ENCODE assay signal across 11 cellular contexts in the genomic region with DNA sequence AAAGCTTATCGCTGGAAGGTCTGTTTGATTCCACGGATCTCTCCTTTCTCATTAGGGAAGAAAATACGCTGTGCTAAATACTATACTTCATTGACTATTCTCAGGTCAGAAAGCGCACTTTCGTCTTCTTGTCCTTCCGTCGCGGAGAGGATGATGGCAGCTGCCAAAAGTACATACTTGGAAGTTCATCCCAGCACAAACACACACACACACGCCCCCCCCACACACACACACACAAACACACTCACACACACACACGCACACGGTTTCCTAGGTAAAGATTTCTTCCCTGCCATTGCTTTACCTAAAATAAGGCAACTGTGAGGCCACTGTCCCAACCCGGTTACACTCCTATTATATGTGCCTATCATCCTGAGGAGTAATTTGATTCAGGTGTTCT. TPM values are rescaled to one million over a fixed set of nuclear protein-coding genes. Genes with fewer than 3 reads are reported as not detected.
A peak's percentile ranks its signal among the peaks of the same experiment; 100 is the strongest.
DNase-seq lines count a peak whose midpoint lies in the region; ATAC-seq and TF ChIP-seq lines count a peak whose summit lies in the region.
"Not testable (repeated sequence)": the region's sequence is repeated elsewhere in the genome, so short reads cannot be mapped to it uniquely, and the experiment has no call there.
"Had no signal": no experiment of that assay in that cellular context is flagged by ENCODE, and none has a peak within 500 bp of the region (broad histone marks: within the 10 kb centered on the region; RNA-seq: fewer than 3 reads in every experiment).

No MANE protein-coding gene starts in this region.

- not testable (repeated sequence) for H4K20me1 ChIP-seq in MM.1S (ENCODE audit: insufficient read depth, low read length)

- not testable (repeated sequence) for H3F3A ChIP-seq in MM.1S (ENCODE audit: insufficient read depth, low read length)

- WGBS in lung, 2 donors, result 72 to 83% methylated on average over 9 to 11 of the region's 12 CpGs
- WGBS in suprapubic skin, result no CpG with 5 or more reads among the region's 12 CpGs

- H3K4me3 Mint-ChIP-seq in activated CD4-positive, alpha-beta memory T cell treated with anti-CD3 and anti-CD28 coated beads for 36 hours; osteocyte (ENCODE audit: unreplicated experiment): not testable (repeated sequence)

- H3K9ac ChIP-seq in MM.1S (ENCODE audit: low read length), result not testable (repeated sequence)

- TF ChIP-seq EP300 in suprapubic skin (IDR thresholded peaks at IDR 0.05), result not testable (repeated sequence)

- not testable (repeated sequence) for H3K9me2 ChIP-seq in MM.1S (replicated peaks; ENCODE audit: insufficient read depth, low read length)

- H3K9me3 Mint-ChIP-seq in activated CD4-positive, alpha-beta memory T cell treated with anti-CD3 and anti-CD28 coated beads for 36 hours; osteocyte (ENCODE audit: unreplicated experiment): not testable (repeated sequence)

- not testable (repeated sequence) for H2AFZ ChIP-seq in MM.1S (ENCODE audit: low read length)

- not testable (repeated sequence) for H3K27ac Mint-ChIP-seq in activated CD4-positive, alpha-beta memory T cell treated with anti-CD3 and anti-CD28 coated beads for 36 hours; osteocyte (ENCODE audit: unreplicated experiment)

- intact Hi-C loops in activated CD4-positive, alpha-beta memory T cell treated with anti-CD3 and anti-CD28 coated beads for 36 hours (cut with micrococcal nuclease); left ventricle myocardium superior (cut with micrococcal nuclease): not testable (repeated sequence)

- not testable (repeated sequence) for H3K36me3 Mint-ChIP-seq in activated CD4-positive, alpha-beta memory T cell treated with anti-CD3 and anti-CD28 coated beads for 36 hours; osteocyte (ENCODE audit: unreplicated experiment)

- H3K36me3 ChIP-seq in BE2C; MM.1S (replicated peaks; ENCODE audit: insufficient read depth, low read length); lung (ENCODE audit: control insufficient read depth in 2 of 2, insufficient read depth in 2 of 2, low read length in 2 of 2); suprapubic skin: not testable (repeated sequence)

- H3K79me2 ChIP-seq in MM.1S (ENCODE audit: low read length), result not testable (repeated sequence)

- POLR2A ChIA-PET in activated CD4-positive, alpha-beta memory T cell treated with anti-CD3 and anti-CD28 coated beads for 36 hours (lab: Charles Lee), result not testable (repeated sequence)

- not testable (repeated sequence) for TF ChIP-seq POLR2A in suprapubic skin (IDR thresholded peaks at IDR 0.05)

- H3K27me3 ChIP-seq in BE2C; MM.1S (replicated peaks; ENCODE audit: insufficient read depth, low read length); lung (ENCODE audit: control insufficient read depth, insufficient read depth); suprapubic skin: not testable (repeated sequence)

- H3K9me3 ChIP-seq in BE2C; MM.1S (replicated peaks; ENCODE audit: insufficient read depth, low read length); lung (ENCODE audit: control insufficient read depth in 2 of 2, insufficient read depth in 1 of 2, low read length in 1 of 2); suprapubic skin: not testable (repeated sequence)

- H3K27me3 Mint-ChIP-seq in activated CD4-positive, alpha-beta memory T cell treated with anti-CD3 and anti-CD28 coated beads for 36 hours; osteocyte (ENCODE audit: unreplicated experiment): not testable (repeated sequence)

- not testable (repeated sequence) for ATAC-seq in left ventricle myocardium superior; lung (ENCODE audit: insufficient read depth, low FRiP score)

- CTCF ChIA-PET in activated CD4-positive, alpha-beta memory T cell treated with anti-CD3 and anti-CD28 coated beads for 36 hours (lab: Charles Lee), result not testable (repeated sequence)

- H3K4me1 Mint-ChIP-seq in activated CD4-positive, alpha-beta memory T cell treated with anti-CD3 and anti-CD28 coated beads for 36 hours (ENCODE audit: low read depth); osteocyte (ENCODE audit: unreplicated experiment): not testable (repeated sequence)

- not testable (repeated sequence) for TF ChIP-seq CTCF in BE2C (IDR thresholded peaks at IDR 0.05; ENCODE audit: low read depth, low read length); MM.1S (IDR thresholded peaks at IDR 0.05; ENCODE audit: low read length); lung (IDR thresholded peaks at IDR 0.05; ENCODE audit: control extremely low read depth, extremely low read depth); osteocyte (IDR thresholded peaks at IDR 0.05); suprapubic skin (IDR thresholded peaks at IDR 0.05)

- not testable (repeated sequence) for H3K4me1 ChIP-seq in BE2C; MM.1S (ENCODE audit: low read length); lung (ENCODE audit: control insufficient read depth in 2 of 2, insufficient read depth in 2 of 2, low read length in 2 of 2); suprapubic skin

- not testable (repeated sequence) for H3K4me3 ChIP-seq in BE2C (ENCODE audit: low read depth, low read length); MM.1S (ENCODE audit: low read length); lung; suprapubic skin

- DNase-seq in BE2C, result peak; percentile 18
- DNase-seq in MM.1S, result peak; percentile 0
- peak; percentile 9 for DNase-seq in activated CD4-positive, alpha-beta memory T cell treated with anti-CD3 and anti-CD28 coated beads for 36 hours
- peak; percentile 0 for DNase-seq in dermis blood vessel endothelial cell
- peak; percentile 20 for DNase-seq in left ventricle myocardium superior
- peak; percentile 5 for DNase-seq in lung (ENCODE audit: low spot score)
- peak; percentile 25 for DNase-seq in osteocyte (ENCODE audit: extremely low spot score, unreplicated experiment)
- peak; percentile 10 to 78 for DNase-seq in suprapubic skin (ENCODE audit: low spot score in 2 of 2)

- H3K4me2 ChIP-seq in MM.1S (ENCODE audit: low read depth, low read length), result not testable (repeated sequence)

- H3K27ac ChIP-seq in MM.1S (ENCODE audit: low read length); lung (ENCODE audit: low read depth in 1 of 2, low read length in 1 of 2); suprapubic skin: not testable (repeated sequence)

RNA-seq across cellular contexts. Expression of a gene that starts 4.3 kb away (rescaled TPM):
- not detected for polyA plus RNA-seq in BE2C (2012; ENCODE audit: insufficient read depth, insufficient read length, low read depth)
- not detected for total RNA-seq in activated CD4-positive, alpha-beta memory T cell treated with anti-CD3 and anti-CD28 coated beads for 36 hours
- not detected in 2 replicates for total RNA-seq in dermis blood vessel endothelial cell
- not detected for total RNA-seq in left ventricle myocardium superior
- total RNA-seq in lung, result not detected
- polyA plus RNA-seq in lung, result not detected
- total RNA-seq in osteocyte, result not detected in 2 replicates
- not detected for total RNA-seq in suprapubic skin
- total RNA-seq: Calu3; CD4-positive, alpha-beta T cell; HepG2 had no signal
- polyA plus RNA-seq: HepG2 had no signal

RNA-seq across cellular contexts. Expression of a gene that starts 5.2 kb away (rescaled TPM):
- polyA plus RNA-seq in BE2C (2012; ENCODE audit: insufficient read depth, insufficient read length, low read depth), result not detected
- total RNA-seq in activated CD4-positive, alpha-beta memory T cell treated with anti-CD3 and anti-CD28 coated beads for 36 hours, result not detected
- not detected in 2 replicates for total RNA-seq in dermis blood vessel endothelial cell
- total RNA-seq in left ventricle myocardium superior, result not detected
- not detected for total RNA-seq in lung
- not detected for polyA plus RNA-seq in lung
- not detected in 2 replicates for total RNA-seq in osteocyte
- not detected for total RNA-seq in suprapubic skin
- total RNA-seq: Calu3; CD4-positive, alpha-beta T cell; HepG2 had no signal
- polyA plus RNA-seq: HepG2 had no signal

RNA-seq across cellular contexts. Expression of a gene that starts 10.0 kb away (rescaled TPM):
- not detected for polyA plus RNA-seq in BE2C (2012; ENCODE audit: insufficient read depth, insufficient read length, low read depth)
- total RNA-seq in activated CD4-positive, alpha-beta memory T cell treated with anti-CD3 and anti-CD28 coated beads for 36 hours, result not detected
- not detected in 2 replicates for total RNA-seq in dermis blood vessel endothelial cell
- not detected for total RNA-seq in left ventricle myocardium superior
- not detected for total RNA-seq in lung
- not detected for polyA plus RNA-seq in lung
- total RNA-seq in osteocyte, result not detected in 2 replicates
- total RNA-seq in suprapubic skin, result not detected
- total RNA-seq: Calu3; CD4-positive, alpha-beta T cell; HepG2 had no signal
- polyA plus RNA-seq: HepG2 had no signal

RNA-seq across cellular contexts. Expression of a gene that starts 13.8 kb away (rescaled TPM):
- polyA plus RNA-seq in BE2C (2012; ENCODE audit: insufficient read depth, insufficient read length, low read depth), result not detected
- total RNA-seq in activated CD4-positive, alpha-beta memory T cell treated with anti-CD3 and anti-CD28 coated beads for 36 hours, result not detected
- not detected in 2 replicates for total RNA-seq in dermis blood vessel endothelial cell
- total RNA-seq in left ventricle myocardium superior, result not detected
- total RNA-seq in lung, result not detected
- not detected for polyA plus RNA-seq in lung
- not detected in 2 replicates for total RNA-seq in osteocyte
- total RNA-seq in suprapubic skin, result not detected
- total RNA-seq: Calu3; CD4-positive, alpha-beta T cell; HepG2 had no signal
- polyA plus RNA-seq: HepG2 had no signal

RNA-seq across cellular contexts. Expression of a gene that starts 14.7 kb away (rescaled TPM):
- polyA plus RNA-seq in BE2C (2012; ENCODE audit: insufficient read depth, insufficient read length, low read depth), result not detected
- not detected for total RNA-seq in activated CD4-positive, alpha-beta memory T cell treated with anti-CD3 and anti-CD28 coated beads for 36 hours
- not detected in 2 replicates for total RNA-seq in dermis blood vessel endothelial cell
- not detected for total RNA-seq in left ventricle myocardium superior
- total RNA-seq in lung, result not detected
- polyA plus RNA-seq in lung, result not detected
- not detected in 2 replicates for total RNA-seq in osteocyte
- total RNA-seq in suprapubic skin, result not detected
- total RNA-seq: Calu3; CD4-positive, alpha-beta T cell; HepG2 had no signal
- polyA plus RNA-seq: HepG2 had no signal
